Comparison of ENCODE assay signal across 8 cellular contexts in genomic region chr3:51501833-51502561, GRCh38. TPM values are rescaled to one million over a fixed set of nuclear protein-coding genes. Genes with fewer than 3 reads are reported as not detected.
DNase-seq lines count a peak whose midpoint lies in the region; ATAC-seq and TF ChIP-seq lines count a peak whose summit lies in the region.

No MANE protein-coding gene starts in this region.

- no peak overlapping the region for H3K4me3 ChIP-seq in foreskin fibroblast (ENCODE audit: low read depth in 1 of 2, low read length in 2 of 2)

- no peak overlapping the region for H3K27ac ChIP-seq in substantia nigra (ENCODE audit: low read depth, low read length, poor library complexity, severe bottlenecking)

- ATAC-seq in esophagus mucosa = no peak

- TF ChIP-seq CTCF in foreskin fibroblast (IDR thresholded peaks at IDR 0.05; ENCODE audit: low read depth, low read length) = peak; percentile 94

- peak; percentile 79 for DNase-seq in GM03348 (ENCODE audit: low spot score)
- DNase-seq in HuH-7.5 (ENCODE audit: low spot score) = peak; percentile 44
- DNase-seq in RPMI8226 = peak; percentile 79
- peak; percentile 70 for DNase-seq in activated T-helper 9 cell treated with anti-CD3 and anti-CD28 coated beads, Interleukin-2, amount 50 U/mL, for 16 hours (ENCODE audit: low read depth)
- DNase-seq in foreskin fibroblast = peak; percentile 51 to 87
- DNase-seq in non-pigmented ciliary epithelial cell (ENCODE audit: low read depth) = peak; percentile 27
- DNase-seq in substantia nigra (lab: John Stamatoyannopoulos, UW) = peak in 48 of 49 donors; percentile 3 to 81 (median 54)

RNA-seq across cellular contexts. Expression of gene DCAF1, which starts 2.2 kb away (rescaled TPM):
- total RNA-seq in esophagus mucosa = 12.0 TPM

RNA-seq across cellular contexts. Expression of gene RAD54L2, which starts 36.5 kb away (rescaled TPM):
- total RNA-seq in esophagus mucosa = 9.5 TPM

Comparison
In these comparisons a context has a peak if more than half of its experiments do, and no peak if none do; other contexts are left out.
1. DNase-seq: peak in every context shown above with its lines; median percentile 79 in GM03348; 79 in RPMI8226; 70 in activated T-helper 9 cell treated with anti-CD3 and anti-CD28 coated beads, Interleukin-2, amount 50 U/mL, for 16 hours; 69 in foreskin fibroblast; 54 in substantia nigra; 44 in HuH-7.5; 27 in non-pigmented ciliary epithelial cell.